ENCODE assay signal across 38 cellular contexts in genomic region chr6:116256694-116257093, GRCh38.
"Had no signal": no experiment of that assay in that cellular context is flagged by ENCODE, and none has a peak within 500 bp of the region (broad histone marks: within the 10 kb centered on the region; RNA-seq: fewer than 3 reads in every experiment).

No MANE protein-coding gene starts in this region.

- H3K9me3 ChIP-seq: ascending aorta had no signal

- H3K9me3 Mint-ChIP-seq: activated CD4-positive, alpha-beta memory T cell treated with anti-CD3 and anti-CD28 coated beads, Interleukin-2, amount 10 ng/mL, durations not matched to agents 7 days and 5 days; activated CD4-positive, alpha-beta T cell treated with anti-CD3 and anti-CD28 coated beads, Interleukin-2, amount 10 ng/mL, durations not matched to agents 7 days and 5 days; activated naive CD4-positive, alpha-beta T cell treated with anti-CD3 and anti-CD28 coated beads, Interleukin-2, amount 10 ng/mL, durations not matched to agents 7 days and 5 days; activated naive CD4-positive, alpha-beta T cell treated with anti-CD3 and anti-CD28 coated beads, Interleukin-2, amount 50 U/mL, for 24 hours; activated naive CD8-positive, alpha-beta T cell treated with anti-CD3 and anti-CD28 coated beads, Interleukin-2, amount 50 U/mL, for 24 hours; activated T-helper 2 cell treated with anti-CD3 and anti-CD28 coated beads, Interferon-gamma antibody, Interleukin-2, Interleukin-4, amounts not matched to agents 10 μg/mL and 5 μg/mL and 100 μg/mL, durations not matched to agents 14 hours and 24 hours and 36 hours; central memory CD8-positive, alpha-beta T cell; T-helper 1 cell treated with Interleukin-12 subunit alpha and Interleukin-12 subunit beta and Interleukin-4 antibody, amounts not matched to agents 30 μg/mL and 1 μg/mL, for 36 hours; T-helper 2 cell treated with Interferon-gamma antibody and Interleukin-4, amounts not matched to agents 5 μg/mL and 100 μg/mL, for 36 hours; WTC11 had no signal

- H3K27ac ChIP-seq: ascending aorta, WERI-Rb-1 had no signal

- H3K27me3 ChIP-seq: ascending aorta, cardiac muscle cell had no signal

- H3K4me3 Mint-ChIP-seq: activated CD4-positive, alpha-beta memory T cell treated with anti-CD3 and anti-CD28 coated beads, Interleukin-2, amount 10 ng/mL, durations not matched to agents 7 days and 5 days; activated CD4-positive, alpha-beta T cell treated with anti-CD3 and anti-CD28 coated beads for 36 hours; activated CD4-positive, alpha-beta T cell treated with anti-CD3 and anti-CD28 coated beads, Interleukin-2, amount 10 ng/mL, durations not matched to agents 7 days and 5 days; activated CD8-positive, alpha-beta memory T cell treated with anti-CD3 and anti-CD28 coated beads, Interleukin-2, amount 10 ng/mL, durations not matched to agents 7 days and 5 days; activated CD8-positive, alpha-beta T cell treated with anti-CD3 and anti-CD28 coated beads, Interleukin-2, amount 10 ng/mL, durations not matched to agents 7 days and 5 days; activated naive CD4-positive, alpha-beta T cell treated with anti-CD3 and anti-CD28 coated beads, Interleukin-2, amount 10 ng/mL, durations not matched to agents 7 days and 5 days; activated naive CD4-positive, alpha-beta T cell treated with anti-CD3 and anti-CD28 coated beads, Interleukin-2, amount 50 U/mL, for 24 hours; activated naive CD8-positive, alpha-beta T cell; activated naive CD8-positive, alpha-beta T cell treated with anti-CD3 and anti-CD28 coated beads, Interleukin-2, amount 10 ng/mL, durations not matched to agents 7 days and 5 days; activated naive CD8-positive, alpha-beta T cell treated with anti-CD3 and anti-CD28 coated beads, Interleukin-2, amount 50 U/mL, for 24 hours; activated T-cell treated with anti-CD3 and anti-CD28 coated beads, Interleukin-2, amount 50 U/mL, for 24 hours; central memory CD8-positive, alpha-beta T cell; T-helper 1 cell treated with Interleukin-12 subunit alpha and Interleukin-12 subunit beta and Interleukin-4 antibody, amounts not matched to agents 30 μg/mL and 1 μg/mL, for 36 hours; T-helper 2 cell treated with Interferon-gamma antibody and Interleukin-4, amounts not matched to agents 5 μg/mL and 100 μg/mL, for 36 hours; WTC11 had no signal

- ATAC-seq: activated CD4-positive, alpha-beta T cell treated with anti-CD3 and anti-CD28 coated beads for 36 hours; activated CD4-positive, CD25-positive, alpha-beta regulatory T cell treated with anti-CD3 and anti-CD28 coated beads, Interleukin-2, amount 50 U/mL, for 24 hours; activated CD8-positive, alpha-beta memory T cell treated with anti-CD3 and anti-CD28 coated beads, Interleukin-2, amount 10 ng/mL, durations not matched to agents 7 days and 5 days; activated CD8-positive, alpha-beta T cell treated with anti-CD3 and anti-CD28 coated beads, Interleukin-2, amount 10 ng/mL, durations not matched to agents 7 days and 5 days; activated naive CD8-positive, alpha-beta T cell treated with anti-CD3 and anti-CD28 coated beads, Interleukin-2, amount 50 U/mL, for 24 hours; WTC11 had no signal

- H3K4me1 Mint-ChIP-seq: activated CD4-positive, alpha-beta memory T cell treated with anti-CD3 and anti-CD28 coated beads, Interleukin-2, amount 10 ng/mL, durations not matched to agents 7 days and 5 days; activated naive CD4-positive, alpha-beta T cell treated with anti-CD3 and anti-CD28 coated beads, Interleukin-2, amount 10 ng/mL, durations not matched to agents 7 days and 5 days had no signal

- H3K36me3 ChIP-seq: cardiac muscle cell had no signal

- FAIRE-seq: bronchial epithelial cell had no signal

- H3K27me3 Mint-ChIP-seq: activated CD4-positive, alpha-beta memory T cell treated with anti-CD3 and anti-CD28 coated beads, Interleukin-2, amount 10 ng/mL, durations not matched to agents 7 days and 5 days; activated CD4-positive, alpha-beta T cell treated with anti-CD3 and anti-CD28 coated beads for 36 hours; activated CD4-positive, alpha-beta T cell treated with anti-CD3 and anti-CD28 coated beads, Interleukin-2, amount 10 ng/mL, durations not matched to agents 7 days and 5 days; activated CD8-positive, alpha-beta memory T cell treated with anti-CD3 and anti-CD28 coated beads, Interleukin-2, amount 10 ng/mL, durations not matched to agents 7 days and 5 days; activated naive CD4-positive, alpha-beta T cell treated with anti-CD3 and anti-CD28 coated beads, Interleukin-2, amount 10 ng/mL, durations not matched to agents 7 days and 5 days; activated naive CD4-positive, alpha-beta T cell treated with anti-CD3 and anti-CD28 coated beads, Interleukin-2, amount 50 U/mL, for 24 hours; activated naive CD8-positive, alpha-beta T cell; activated naive CD8-positive, alpha-beta T cell treated with anti-CD3 and anti-CD28 coated beads, Interleukin-2, amount 10 ng/mL, durations not matched to agents 7 days and 5 days; activated naive CD8-positive, alpha-beta T cell treated with anti-CD3 and anti-CD28 coated beads, Interleukin-2, amount 50 U/mL, for 24 hours; activated T-cell treated with anti-CD3 and anti-CD28 coated beads, Interleukin-2, amount 50 U/mL, for 24 hours; central memory CD8-positive, alpha-beta T cell had no signal

- H3K27ac Mint-ChIP-seq: activated CD4-positive, alpha-beta memory T cell treated with anti-CD3 and anti-CD28 coated beads, Interleukin-2, amount 10 ng/mL, durations not matched to agents 7 days and 5 days; activated CD4-positive, alpha-beta T cell treated with anti-CD3 and anti-CD28 coated beads for 36 hours; activated CD4-positive, alpha-beta T cell treated with anti-CD3 and anti-CD28 coated beads, Interleukin-2, amount 10 ng/mL, durations not matched to agents 7 days and 5 days; activated CD8-positive, alpha-beta memory T cell treated with anti-CD3 and anti-CD28 coated beads, Interleukin-2, amount 10 ng/mL, durations not matched to agents 7 days and 5 days; activated CD8-positive, alpha-beta T cell treated with anti-CD3 and anti-CD28 coated beads, Interleukin-2, amount 10 ng/mL, durations not matched to agents 7 days and 5 days; activated naive CD4-positive, alpha-beta T cell treated with anti-CD3 and anti-CD28 coated beads, Interleukin-2, amount 10 ng/mL, durations not matched to agents 7 days and 5 days; activated naive CD8-positive, alpha-beta T cell; activated naive CD8-positive, alpha-beta T cell treated with anti-CD3 and anti-CD28 coated beads, Interleukin-2, amount 10 ng/mL, durations not matched to agents 7 days and 5 days; activated naive CD8-positive, alpha-beta T cell treated with anti-CD3 and anti-CD28 coated beads, Interleukin-2, amount 50 U/mL, for 24 hours; activated T-cell treated with anti-CD3 and anti-CD28 coated beads, Interleukin-2, amount 50 U/mL, for 24 hours; activated T-helper 2 cell treated with anti-CD3 and anti-CD28 coated beads, Interferon-gamma antibody, Interleukin-2, Interleukin-4, amounts not matched to agents 10 μg/mL and 5 μg/mL and 100 μg/mL, durations not matched to agents 14 hours and 24 hours and 36 hours; T-helper 1 cell treated with Interleukin-12 subunit alpha and Interleukin-12 subunit beta and Interleukin-4 antibody, amounts not matched to agents 30 μg/mL and 1 μg/mL, for 36 hours; T-helper 2 cell treated with Interferon-gamma antibody and Interleukin-4, amounts not matched to agents 5 μg/mL and 100 μg/mL, for 36 hours; WTC11 had no signal

- H3K4me3 ChIP-seq: ascending aorta, cardiac muscle cell had no signal

- DNase-seq: activated CD4-positive, alpha-beta memory T cell treated with anti-CD3 and anti-CD28 coated beads, Interleukin-2, amount 10 ng/mL, durations not matched to agents 7 days and 5 days; activated CD4-positive, alpha-beta T cell treated with anti-CD3 and anti-CD28 coated beads for 1 hour; activated CD4-positive, alpha-beta T cell treated with anti-CD3 and anti-CD28 coated beads for 36 hours; activated CD4-positive, alpha-beta T cell treated with anti-CD3 and anti-CD28 coated beads for 48 hours; activated CD4-positive, alpha-beta T cell treated with anti-CD3 and anti-CD28 coated beads, Interleukin-2, amount 10 ng/mL, durations not matched to agents 7 days and 5 days; activated CD4-positive, alpha-beta T cell treated with anti-CD3 and anti-CD28 coated beads, Interleukin-2, amount 50 U/mL, for 48 hours; activated CD4-positive, CD25-positive, alpha-beta regulatory T cell; activated CD8-positive, alpha-beta memory T cell treated with anti-CD3 and anti-CD28 coated beads for 24 hours; activated CD8-positive, alpha-beta memory T cell treated with anti-CD3 and anti-CD28 coated beads, Interleukin-2, amount 10 ng/mL, durations not matched to agents 7 days and 5 days; activated CD8-positive, alpha-beta memory T cell treated with anti-CD3 and anti-CD28 coated beads, Interleukin-2, amount 50 U/mL, for 48 hours; activated CD8-positive, alpha-beta T cell treated with anti-CD3 and anti-CD28 coated beads, Interleukin-2, amount 10 ng/mL, durations not matched to agents 7 days and 5 days; activated effector memory CD4-positive, alpha-beta T cell treated with Interleukin-2 at 50 U/mL for 16 hours; activated gamma-delta T cell; activated naive CD4-positive, alpha-beta T cell treated with anti-CD3 and anti-CD28 coated beads, Interleukin-2, amount 10 ng/mL, durations not matched to agents 7 days and 5 days; activated naive CD4-positive, alpha-beta T cell treated with Interleukin-2 at 50 U/mL for 16 hours; activated naive CD8-positive, alpha-beta T cell treated with anti-CD3 and anti-CD28 coated beads, Interleukin-2, amount 10 ng/mL, durations not matched to agents 7 days and 5 days; activated naive CD8-positive, alpha-beta T cell treated with anti-CD3 and anti-CD28 coated beads, Interleukin-2, amount 50 U/mL, for 24 hours; activated T-cell treated with anti-CD3 and anti-CD28 coated beads, Interleukin-2, amount 50 U/mL, for 24 hours; activated T-cell treated with anti-CD3 and anti-CD28 coated beads, Interleukin-2, amount 50 U/mL, for 48 hours; amygdala; anterior cingulate cortex; caudate nucleus; cerebellar nuclear complex; T-helper 1 cell; T-helper 2 cell; T-helper 9 cell; WERI-Rb-1 had no signal
